In the genomic region with DNA sequence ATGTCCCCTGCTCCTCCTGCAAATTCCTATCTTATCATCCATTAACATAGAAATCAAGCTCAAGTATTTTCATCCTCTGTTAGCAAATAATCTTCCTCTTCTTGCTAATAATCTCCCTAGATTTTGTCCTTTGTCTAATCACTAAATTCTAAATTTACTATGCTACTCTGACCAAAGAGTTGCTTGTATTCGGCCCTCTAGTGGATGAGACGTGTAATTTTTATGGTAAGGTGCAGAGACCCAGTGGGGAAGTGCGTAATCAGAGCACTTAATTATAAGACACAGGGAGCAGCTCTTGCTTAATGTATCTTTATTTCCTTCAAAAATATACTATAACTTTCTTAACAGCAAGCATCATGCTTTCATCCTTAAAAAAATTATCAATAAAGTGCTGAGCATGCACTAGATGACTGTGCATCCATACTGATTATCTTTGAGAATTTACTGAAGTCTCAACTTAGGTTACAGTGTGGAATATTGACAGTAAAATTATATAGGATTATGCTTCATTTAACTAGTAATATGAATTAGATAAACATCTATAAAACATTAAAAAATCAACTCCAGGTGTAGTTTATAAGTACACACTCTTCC, we compare ENCODE assay signal across 8 cellular contexts.
DNase-seq lines count a peak whose midpoint lies in the region; ATAC-seq, FAIRE-seq and TF ChIP-seq lines count a peak whose summit lies in the region.

No MANE protein-coding gene starts in this region.

- H3K27me3 Mint-ChIP-seq in Caco-2 (ENCODE audit: insufficient read depth, unreplicated experiment): peaks cover 2% of the 10 kb centered on the region

- no peaks in the 10 kb centered on the region for H3K4me1 Mint-ChIP-seq in Caco-2 (ENCODE audit: low read depth, unreplicated experiment)

- FAIRE-seq in urothelium cell line (lab: Jason Lieb, UNC): no peak

- CTCF ChIA-PET in Caco-2 (lab: Charles Lee): no interaction called here
- CTCF ChIA-PET in mammary epithelial cell (lab: Charles Lee; ENCODE audit: low non-redundant PET): interaction anchor here (0.6 kb wide), 1 partner anchor 385 kb away, joined by 7 read pairs; no protein-coding TSS in a partner anchor

- no peak overlapping the region for H3K9ac ChIP-seq in mammary epithelial cell (ENCODE audit: insufficient read depth, low read length)

- BruUV-seq in Caco-2 (replicated peaks; lab: Mats Ljungman, UMichigan) (no TSS peak), mammary epithelial cell (replicated peaks; lab: Mats Ljungman, UMichigan) (no TSS peak)

- H3K27me3 ChIP-seq in Caco-2 (replicated peaks; ENCODE audit: control insufficient read depth, insufficient read depth, low read length): no peaks in the 10 kb centered on the region
- H3K27me3 ChIP-seq in mammary epithelial cell (ENCODE audit: insufficient read depth, low read length): no peaks in the 10 kb centered on the region
- no peaks in the 10 kb centered on the region for H3K27me3 ChIP-seq in effector memory CD4-positive, alpha-beta T cell (replicated peaks; ENCODE audit: control insufficient read depth, insufficient read depth, low read length, poor library complexity, severe bottlenecking)

- no peaks in the 10 kb centered on the region for H3K36me3 ChIP-seq in Caco-2 (ENCODE audit: control insufficient read depth, insufficient read depth, low read length)
- no peaks in the 10 kb centered on the region for H3K36me3 ChIP-seq in mammary epithelial cell (ENCODE audit: insufficient read depth, low read length)
- no peaks in the 10 kb centered on the region for H3K36me3 ChIP-seq in effector memory CD4-positive, alpha-beta T cell (ENCODE audit: control insufficient read depth, insufficient read depth, low read length)

- DNase-seq in Caco-2: peak in 1 of 2 experiments; percentile 17
- peak; percentile 38 for DNase-seq in NCI-H460 (ENCODE audit: extremely low read depth, low read depth)
- DNase-seq in mammary epithelial cell: peak; percentile 22
- DNase-seq in left kidney (ENCODE audit: low read depth, low spot score): peak; percentile 39
- DNase-seq in urothelium cell line (ENCODE audit: low spot score): peak; percentile 14
- DNase-seq in effector memory CD4-positive, alpha-beta T cell: no peak

- H2AFZ ChIP-seq in mammary epithelial cell (ENCODE audit: low read depth, low read length): no peak overlapping the region

- no peaks in the 10 kb centered on the region for H3K9me3 Mint-ChIP-seq in Caco-2 (ENCODE audit: unreplicated experiment)

- no peaks in the 10 kb centered on the region for H3K36me3 Mint-ChIP-seq in Caco-2 (ENCODE audit: insufficient read depth, unreplicated experiment)

- H3K27ac Mint-ChIP-seq in Caco-2 (ENCODE audit: unreplicated experiment): no peak overlapping the region

- WGBS in mammary epithelial cell (ENCODE audit: low coverage, missing lambda C conversion rate): 18% methylated on average over 3 of the region's 3 CpGs

- H3K4me3 ChIP-seq in Caco-2 (ENCODE audit: low read depth, low read length) (no peak overlapping the region), mammary epithelial cell (replicated peaks in 1 of 3; ENCODE audit: insufficient read depth in 1 of 3, low read depth in 2 of 3, low read length in 3 of 3) (no peak overlapping the region)
- no peak overlapping the region for H3K4me3 ChIP-seq in effector memory CD4-positive, alpha-beta T cell (ENCODE audit: insufficient read depth, low read depth, low read length, poor library complexity, severe bottlenecking)

- H4K20me1 ChIP-seq in mammary epithelial cell (ENCODE audit: insufficient read depth, low read length): no peaks in the 10 kb centered on the region

- no peak overlapping the region for H3K4me3 Mint-ChIP-seq in Caco-2 (ENCODE audit: unreplicated experiment)

- H3K79me2 ChIP-seq in mammary epithelial cell (ENCODE audit: insufficient read depth, low read length): no peaks in the 10 kb centered on the region

- dilution Hi-C loops in mammary epithelial cell (cut with HindIII; ENCODE audit: low sequenced_read_pairs): no loop called here

- H3K4me1 ChIP-seq in Caco-2 (no peaks in the 10 kb centered on the region; the same call in 1 of the 2 replicates), mammary epithelial cell (ENCODE audit: insufficient read depth, low read length) (peaks cover 5% of the 10 kb centered on the region)
- no peaks in the 10 kb centered on the region for H3K4me1 ChIP-seq in effector memory CD4-positive, alpha-beta T cell (ENCODE audit: control insufficient read depth, insufficient read depth, low read length, poor library complexity, severe bottlenecking)

- H3K4me2 ChIP-seq in mammary epithelial cell (ENCODE audit: insufficient read depth, low read depth, low read length): no peak overlapping the region

- TF ChIP-seq CTCF in Caco-2 (IDR thresholded peaks at IDR 0.05; ENCODE audit: insufficient read depth in 1 of 2, low read depth in 1 of 2, low read length in 1 of 2, severe bottlenecking in 1 of 2, unreplicated experiment in 1 of 2) (peak; percentile 67 to 73), mammary epithelial cell (conservative IDR thresholded peaks at IDR 0.05 in 1 of 2, IDR thresholded peaks at IDR 0.05 in 1 of 2; ENCODE audit: extremely low read depth in 1 of 2, insufficient read depth in 1 of 2, low read depth in 1 of 2, low read length in 2 of 2) (peak; percentile 76 to 80)

- H3K9me3 ChIP-seq in Caco-2 (no peaks in the 10 kb centered on the region), mammary epithelial cell (replicated peaks; ENCODE audit: insufficient read depth, low read length) (no peaks in the 10 kb centered on the region)
- H3K9me3 ChIP-seq in effector memory CD4-positive, alpha-beta T cell (ENCODE audit: control insufficient read depth, low read length): no peaks in the 10 kb centered on the region

- in situ Hi-C loops in mammary epithelial cell (cut with MboI; ENCODE audit: low sequenced_read_pairs in 2 of 2): loop anchor here in 1 of 2 donors (25.0 kb wide), 1 partner anchor 396 kb away; no protein-coding TSS in a partner anchor

- POLR2A ChIA-PET in Caco-2 (lab: Charles Lee): no interaction called here

- no peak overlapping the region for H3K27ac ChIP-seq in mammary epithelial cell (ENCODE audit: insufficient read depth, low read depth, low read length)
- H3K27ac ChIP-seq in effector memory CD4-positive, alpha-beta T cell (ENCODE audit: insufficient read depth, low read length, poor library complexity, severe bottlenecking): no peak overlapping the region

- intact Hi-C loops in Caco-2 (cut with micrococcal nuclease; ENCODE audit: unreplicated experiment) (loop anchor here (1.0 to 5.0 kb wide), 4 partner anchors 174 to 405 kb away; no protein-coding TSS in a partner anchor), mammary epithelial cell (cut with micrococcal nuclease) (loop anchor here (2.0 to 10.0 kb wide), 3 partner anchors 376 to 686 kb away; no protein-coding TSS in a partner anchor)

- peak; percentile 86 for ATAC-seq in GM18870 (IDR thresholded peaks at IDR 0.05; ENCODE audit: unreplicated experiment)
- peak; percentile 84 for ATAC-seq in HG03045 (IDR thresholded peaks at IDR 0.05; ENCODE audit: unreplicated experiment)

Comparison
In these comparisons a context has a peak if more than half of its experiments do, and no peak if none do; other contexts are left out.
1. DNase-seq: peak in NCI-H460 (single experiment), mammary epithelial cell (single experiment), left kidney (single experiment) and urothelium cell line (single experiment); none in effector memory CD4-positive, alpha-beta T cell (0 of 3).